Comparison of ENCODE assay signal across 1 cellular context in genomic region chr19:6276447-6276846, GRCh38.
TF ChIP-seq lines count a peak whose summit lies in the region.

No MANE protein-coding gene starts in this region.

TF ChIP-seq in K562, 482 proteins besides CTCF, POLR2A, EP300 and RAD21 (continues in another document):
- TF ChIP-seq ZNF280A (IDR thresholded peaks at IDR 0.05; ENCODE audit: low read depth, partially characterized antibody), result no peak
- TF ChIP-seq HBP1 (CRISPR knock-in tag; IDR thresholded peaks at IDR 0.05), result 0 out of 2 replicates have a peak, but pooled peaks have one; percentile 41
- peak; percentile 62 for TF ChIP-seq TCF3 (CRISPR knock-in tag; IDR thresholded peaks at IDR 0.05)
- no peak for TF ChIP-seq HNRNPLL (IDR thresholded peaks at IDR 0.05; ENCODE audit: low read depth, low read length, poor library complexity, severe bottlenecking)
- TF ChIP-seq TFAP4 (CRISPR knock-in tag; IDR thresholded peaks at IDR 0.05; ENCODE audit: borderline replicate concordance), result peak; percentile 38; the same call in 1 of the 2 replicates
- peak; percentile 22 for TF ChIP-seq E2F8 (IDR thresholded peaks at IDR 0.05; ENCODE audit: low read depth, partially characterized antibody)
- TF ChIP-seq ARNT (IDR thresholded peaks at IDR 0.05), result peak; percentile 70 to 93; a peak in 3 of 4 replicates
- no peak for TF ChIP-seq RNF219 (CRISPR knock-in tag; IDR thresholded peaks at IDR 0.05)
- no peak for TF ChIP-seq THRAP3 (IDR thresholded peaks at IDR 0.05; ENCODE audit: borderline replicate concordance)
- TF ChIP-seq NRF1 (conservative IDR thresholded peaks at IDR 0.05 in 1 of 2, IDR thresholded peaks at IDR 0.05 in 1 of 2), result 0 out of 4 replicates have a peak, but pooled peaks have one; percentile 33 to 47
- TF ChIP-seq ZZZ3 (IDR thresholded peaks at IDR 0.05), result no peak
- TF ChIP-seq CREB3 (tag; conservative IDR thresholded peaks at IDR 0.05; ENCODE audit: low read depth), result no peak
- TF ChIP-seq BDP1 (IDR thresholded peaks at IDR 0.05; ENCODE audit: insufficient read depth, insufficient read length), result no peak
- TF ChIP-seq ZSCAN32 (CRISPR knock-in tag; IDR thresholded peaks at IDR 0.05), result no peak
- TF ChIP-seq ZMIZ1 (IDR thresholded peaks at IDR 0.05; ENCODE audit: low read depth in 2 of 2, low read length in 2 of 2), result no peak; a peak in 1 of 4 replicates
- no peak; the same call in none of the 2 replicates for TF ChIP-seq NCOA1 (IDR thresholded peaks at IDR 0.05; ENCODE audit: low read depth)
- 0 out of 4 replicates have a peak, but pooled peaks of 1 of the 2 experiments have one; percentile 13 for TF ChIP-seq TRIM24 (IDR thresholded peaks at IDR 0.05)
- no peak for TF ChIP-seq RB1 (IDR thresholded peaks at IDR 0.05; ENCODE audit: low read depth)
- peak in 1 of 2 experiments; percentile 66; a peak in 1 of 4 replicates for TF ChIP-seq UBTF (IDR thresholded peaks at IDR 0.05; ENCODE audit: borderline replicate concordance in 1 of 2, low read depth in 2 of 2, low read length in 2 of 2)
- no peak for TF ChIP-seq ZC3H4 (CRISPR knock-in tag; IDR thresholded peaks at IDR 0.05; ENCODE audit: borderline replicate concordance)
- TF ChIP-seq ZNF165 (CRISPR knock-in tag; IDR thresholded peaks at IDR 0.05; ENCODE audit: borderline replicate concordance), result no peak
- no peak for TF ChIP-seq PHF21A (IDR thresholded peaks at IDR 0.05; ENCODE audit: borderline replicate concordance, low read depth)
- TF ChIP-seq PPARD (CRISPR knock-in tag; IDR thresholded peaks at IDR 0.05), result no peak
- TF ChIP-seq ZNF197 (CRISPR knock-in tag; IDR thresholded peaks at IDR 0.05; ENCODE audit: low read depth), result no peak
- no peak for TF ChIP-seq ARID3A (IDR thresholded peaks at IDR 0.05; ENCODE audit: borderline replicate concordance, low read depth, low read length)
- TF ChIP-seq ARID3B (CRISPR knock-in tag; IDR thresholded peaks at IDR 0.05; ENCODE audit: borderline replicate concordance), result no peak
- TF ChIP-seq KDM4B (IDR thresholded peaks at IDR 0.05; ENCODE audit: borderline replicate concordance in 2 of 2, low read depth in 1 of 2), result no peak
- no peak for TF ChIP-seq MED1 (CRISPR knock-in tag; IDR thresholded peaks at IDR 0.05; ENCODE audit: borderline replicate concordance)
- TF ChIP-seq THAP12 (CRISPR knock-in tag; IDR thresholded peaks at IDR 0.05), result 0 out of 2 replicates have a peak, but pooled peaks have one; percentile 7
- TF ChIP-seq SMARCC2 (IDR thresholded peaks at IDR 0.05; ENCODE audit: low read depth), result no peak
- no peak for TF ChIP-seq ZNF436 (CRISPR knock-in tag; IDR thresholded peaks at IDR 0.05)
- peak; percentile 86 for TF ChIP-seq SMARCE1 (IDR thresholded peaks at IDR 0.05)
- no peak for TF ChIP-seq NFYB (IDR thresholded peaks at IDR 0.05; ENCODE audit: extremely low read depth, insufficient read length)
